Comparison of ENCODE assay signal across 1 cellular context in the genomic region with DNA sequence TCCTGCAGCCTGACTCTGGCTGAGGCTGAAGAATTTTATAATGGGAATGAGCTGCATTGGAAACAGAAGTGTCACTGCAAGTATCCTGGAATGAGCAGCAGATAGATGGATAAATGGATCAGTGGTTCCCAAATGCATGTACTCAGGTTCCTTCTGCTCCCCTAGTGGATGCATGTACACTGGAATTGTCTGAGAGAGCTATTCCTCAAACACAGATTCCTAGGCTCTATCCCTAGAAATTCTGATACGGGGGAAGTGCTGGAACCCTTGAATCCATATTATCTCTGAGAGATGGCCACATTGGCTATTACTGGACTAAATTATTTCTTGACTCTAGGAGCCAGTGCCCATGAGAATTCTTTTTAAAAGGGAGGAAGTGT.
TF ChIP-seq lines count a peak whose summit lies in the region.

No MANE protein-coding gene starts in this region.

TF ChIP-seq in HEK293, 187 proteins besides CTCF, POLR2A, EP300 and RAD21 (continued from another document):
- TF ChIP-seq, protein P1, sequence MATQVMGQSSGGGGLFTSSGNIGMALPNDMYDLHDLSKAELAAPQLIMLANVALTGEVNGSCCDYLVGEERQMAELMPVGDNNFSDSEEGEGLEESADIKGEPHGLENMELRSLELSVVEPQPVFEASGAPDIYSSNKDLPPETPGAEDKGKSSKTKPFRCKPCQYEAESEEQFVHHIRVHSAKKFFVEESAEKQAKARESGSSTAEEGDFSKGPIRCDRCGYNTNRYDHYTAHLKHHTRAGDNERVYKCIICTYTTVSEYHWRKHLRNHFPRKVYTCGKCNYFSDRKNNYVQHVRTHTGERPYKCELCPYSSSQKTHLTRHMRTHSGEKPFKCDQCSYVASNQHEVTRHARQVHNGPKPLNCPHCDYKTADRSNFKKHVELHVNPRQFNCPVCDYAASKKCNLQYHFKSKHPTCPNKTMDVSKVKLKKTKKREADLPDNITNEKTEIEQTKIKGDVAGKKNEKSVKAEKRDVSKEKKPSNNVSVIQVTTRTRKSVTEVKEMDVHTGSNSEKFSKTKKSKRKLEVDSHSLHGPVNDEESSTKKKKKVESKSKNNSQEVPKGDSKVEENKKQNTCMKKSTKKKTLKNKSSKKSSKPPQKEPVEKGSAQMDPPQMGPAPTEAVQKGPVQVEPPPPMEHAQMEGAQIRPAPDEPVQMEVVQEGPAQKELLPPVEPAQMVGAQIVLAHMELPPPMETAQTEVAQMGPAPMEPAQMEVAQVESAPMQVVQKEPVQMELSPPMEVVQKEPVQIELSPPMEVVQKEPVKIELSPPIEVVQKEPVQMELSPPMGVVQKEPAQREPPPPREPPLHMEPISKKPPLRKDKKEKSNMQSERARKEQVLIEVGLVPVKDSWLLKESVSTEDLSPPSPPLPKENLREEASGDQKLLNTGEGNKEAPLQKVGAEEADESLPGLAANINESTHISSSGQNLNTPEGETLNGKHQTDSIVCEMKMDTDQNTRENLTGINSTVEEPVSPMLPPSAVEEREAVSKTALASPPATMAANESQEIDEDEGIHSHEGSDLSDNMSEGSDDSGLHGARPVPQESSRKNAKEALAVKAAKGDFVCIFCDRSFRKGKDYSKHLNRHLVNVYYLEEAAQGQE (tag by site-specific recombination; IDR thresholded peaks at IDR 0.05), result no peak
- TF ChIP-seq ZNF670 (tag by site-specific recombination; IDR thresholded peaks at IDR 0.05; ENCODE audit: low read depth), result no peak
- TF ChIP-seq MYNN (tag by site-specific recombination; IDR thresholded peaks at IDR 0.05; ENCODE audit: borderline replicate concordance), result no peak
